Comparison of ENCODE assay signal across 8 cellular contexts in genomic region chr4:74444891-74445642, GRCh38. TPM values are rescaled to one million over a fixed set of nuclear protein-coding genes. Genes with fewer than 3 reads are reported as not detected.
DNase-seq lines count a peak whose midpoint lies in the region; ATAC-seq and TF ChIP-seq lines count a peak whose summit lies in the region.

A gene with protein sequence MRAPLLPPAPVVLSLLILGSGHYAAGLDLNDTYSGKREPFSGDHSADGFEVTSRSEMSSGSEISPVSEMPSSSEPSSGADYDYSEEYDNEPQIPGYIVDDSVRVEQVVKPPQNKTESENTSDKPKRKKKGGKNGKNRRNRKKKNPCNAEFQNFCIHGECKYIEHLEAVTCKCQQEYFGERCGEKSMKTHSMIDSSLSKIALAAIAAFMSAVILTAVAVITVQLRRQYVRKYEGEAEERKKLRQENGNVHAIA (plus strand): TSS chr4:74445136. CDS start chr4:74445346, 210 bp downstream.

- ATAC-seq in CD4-positive, CD25-positive, alpha-beta regulatory T cell (ENCODE audit: low read depth in 2 of 2): peak; percentile 92 to 95
- ATAC-seq in GM19372 (IDR thresholded peaks at IDR 0.05; ENCODE audit: low read depth, unreplicated experiment) (peak; percentile 90), HG03460 (IDR thresholded peaks at IDR 0.05; ENCODE audit: unreplicated experiment) (peak; percentile 82)

- DNase-seq in CD4-positive, CD25-positive, alpha-beta regulatory T cell: peak; percentile 82 to 88 (median 86)
- peak; percentile 68 for DNase-seq in RPMI7951 (ENCODE audit: low read depth)
- DNase-seq in activated effector memory CD4-positive, alpha-beta T cell treated with anti-CD3 and anti-CD28 coated beads, Interleukin-2, amount 50 U/mL, for 16 hours: peak; percentile 95
- DNase-seq in germinal center (ENCODE audit: low spot score): peak; percentile 90
- DNase-seq in osteocyte (ENCODE audit: extremely low spot score, unreplicated experiment): peak; percentile 85

- H3K27me3 Mint-ChIP-seq in CD4-positive, CD25-positive, alpha-beta regulatory T cell: peaks cover 27% of the 10 kb centered on the region
- H3K27me3 Mint-ChIP-seq in osteocyte (ENCODE audit: unreplicated experiment): no peaks in the 10 kb centered on the region

- H3K4me1 Mint-ChIP-seq in CD4-positive, CD25-positive, alpha-beta regulatory T cell: peaks cover 0 to 13% (median 6%) of the 10 kb centered on the region in 4 donors
- peaks cover 16% of the 10 kb centered on the region for H3K4me1 Mint-ChIP-seq in osteocyte (ENCODE audit: unreplicated experiment)

- H3K4me1 ChIP-seq in CD4-positive, CD25-positive, alpha-beta regulatory T cell (ENCODE audit: control insufficient read depth, insufficient read depth, low read length, poor library complexity, severe bottlenecking): peaks cover 14% of the 10 kb centered on the region
- peaks cover 2% of the 10 kb centered on the region for H3K4me1 ChIP-seq in thymus (ENCODE audit: control insufficient read depth, insufficient read depth, low read length)

- no peaks in the 10 kb centered on the region for H3K36me3 ChIP-seq in CD4-positive, CD25-positive, alpha-beta regulatory T cell (ENCODE audit: control insufficient read depth, insufficient read depth, low read length)
- H3K36me3 ChIP-seq in thymus (ENCODE audit: control insufficient read depth, insufficient read depth): no peaks in the 10 kb centered on the region

- no peaks in the 10 kb centered on the region for H3K36me3 Mint-ChIP-seq in CD4-positive, CD25-positive, alpha-beta regulatory T cell
- H3K36me3 Mint-ChIP-seq in osteocyte (ENCODE audit: unreplicated experiment): no peaks in the 10 kb centered on the region

- peak within 1 kb of the TSS; percentile 75 for H3K27ac ChIP-seq in CD4-positive, CD25-positive, alpha-beta regulatory T cell (ENCODE audit: insufficient read depth, low read length, poor library complexity, severe bottlenecking)
- peak within 1 kb of the TSS; percentile 94 for H3K27ac ChIP-seq in thymus (ENCODE audit: low read depth)

- H3K9me3 Mint-ChIP-seq in CD4-positive, CD25-positive, alpha-beta regulatory T cell: no peaks in the 10 kb centered on the region
- peaks cover 3% of the 10 kb centered on the region for H3K9me3 Mint-ChIP-seq in osteocyte (ENCODE audit: unreplicated experiment)

- H3K27me3 ChIP-seq in CD4-positive, CD25-positive, alpha-beta regulatory T cell (ENCODE audit: control insufficient read depth, insufficient read depth, low read length): peaks cover 5% of the 10 kb centered on the region
- no peaks in the 10 kb centered on the region for H3K27me3 ChIP-seq in thymus (ENCODE audit: control insufficient read depth, insufficient read depth)

- peak; percentile 67 for TF ChIP-seq CTCF in osteocyte (IDR thresholded peaks at IDR 0.05)

- H3K27ac Mint-ChIP-seq in CD4-positive, CD25-positive, alpha-beta regulatory T cell: peak within 1 kb of the TSS; percentile 74 to 98 (median 94)
- H3K27ac Mint-ChIP-seq in osteocyte (ENCODE audit: unreplicated experiment): peak within 1 kb of the TSS; percentile 70

- H3K9me3 ChIP-seq in CD4-positive, CD25-positive, alpha-beta regulatory T cell (ENCODE audit: control insufficient read depth in 2 of 2, low read length in 2 of 2): no peaks in the 10 kb centered on the region
- no peaks in the 10 kb centered on the region for H3K9me3 ChIP-seq in thymus (ENCODE audit: control insufficient read depth)

- peak within 1 kb of the TSS; percentile 72 for H3K4me3 ChIP-seq in CD4-positive, CD25-positive, alpha-beta regulatory T cell (ENCODE audit: low read depth, low read length)
- H3K4me3 ChIP-seq in thymus (ENCODE audit: low read length): peak within 1 kb of the TSS; percentile 59

- WGBS in thymus: under 1% methylated on average over 64 of the region's 64 CpGs

- peak within 1 kb of the TSS; percentile 69 to 92 (median 90) for H3K4me3 Mint-ChIP-seq in CD4-positive, CD25-positive, alpha-beta regulatory T cell
- H3K4me3 Mint-ChIP-seq in osteocyte (ENCODE audit: unreplicated experiment): peak within 1 kb of the TSS; percentile 83

RNA-seq across cellular contexts. Expression of the gene that starts here (rescaled TPM):
- 9.3 TPM for total RNA-seq in CD4-positive, CD25-positive, alpha-beta regulatory T cell
- polyA plus RNA-seq in CD4-positive, CD25-positive, alpha-beta regulatory T cell: 1 to 10 TPM in 3 of 4 donors, under 1 TPM in 1; 0.43 to 2.5 (median 1.7) TPM
- 2.4 and 4.1 TPM in 2 replicates for total RNA-seq in RPMI7951 (2014; rRNA removed; shearing (Covaris generic))
- 0.50 and 0.64 TPM in 2 replicates for total RNA-seq in osteocyte
- polyA plus RNA-seq in thymus: 30.3 TPM

Comparison
In these comparisons a context has a peak if more than half of its experiments do, and no peak if none do; other contexts are left out.
1. Peak in every context shown above with its lines: DNase-seq, ATAC-seq, H3K4me3 ChIP-seq and H3K27ac ChIP-seq.
2. Peak in DNase-seq in osteocyte; RNA of the gene not detected or under 1 TPM.